ENCODE assay signal across 11 cellular contexts in the genomic region with DNA sequence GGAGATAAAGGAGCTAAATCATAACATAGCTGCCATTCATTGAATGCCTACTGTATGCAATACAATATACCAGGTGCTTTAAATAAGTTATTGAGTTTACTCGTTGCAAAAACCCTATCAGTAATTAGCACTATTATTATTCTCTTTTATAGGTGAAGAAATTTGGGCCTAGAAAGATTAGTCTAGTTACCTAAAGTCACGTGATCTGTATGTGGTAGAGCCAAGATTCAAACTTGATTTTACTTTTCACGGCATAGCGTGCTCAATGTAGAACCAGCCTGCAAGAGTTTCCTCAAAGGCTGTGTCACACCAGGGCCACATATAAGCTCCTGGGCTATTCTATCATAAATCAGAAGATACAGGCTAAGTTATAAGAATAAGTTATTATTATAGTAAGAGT.
"Had no signal": no experiment of that assay in that cellular context is flagged by ENCODE, and none has a peak within 500 bp of the region (broad histone marks: within the 10 kb centered on the region; RNA-seq: fewer than 3 reads in every experiment).

No MANE protein-coding gene starts in this region.

- H3K4me2 ChIP-seq: GM23338 had no signal

- H3K36me3 ChIP-seq: HAP-1 had no signal

- DNase-seq: GM23248, GOT3, H7, H9, HCEC 1CT, HFFc6 had no signal

- H3K9ac ChIP-seq: GM23248 had no signal

- H2AFZ ChIP-seq: GM23248, GM23338 had no signal

- H3K4me1 ChIP-seq: HAP-1 had no signal

- ATAC-seq: GM23338, HCT116 had no signal

- FAIRE-seq: H1, H54 had no signal

- H3K27ac ChIP-seq: GM23248 had no signal

- H3K4me3 ChIP-seq: GM23248, GM23338, HAP-1 had no signal

- H3K9me3 ChIP-seq: HAP-1 had no signal
